Comparison of ENCODE assay signal across 32 cellular contexts in genomic region chr1:32474954-32475353, GRCh38. TPM values are rescaled to one million over a fixed set of nuclear protein-coding genes. Genes with fewer than 3 reads are reported as not detected.
A peak's percentile ranks its signal among the peaks of the same experiment; 100 is the strongest.
DNase-seq lines count a peak whose midpoint lies in the region; ATAC-seq and TF ChIP-seq lines count a peak whose summit lies in the region.
"Had no signal": no experiment of that assay in that cellular context is flagged by ENCODE, and none has a peak within 500 bp of the region (broad histone marks: within the 10 kb centered on the region; RNA-seq: fewer than 3 reads in every experiment).

No MANE protein-coding gene starts in this region.

- no peak for TF ChIP-seq CTCF in neural progenitor cell (IDR thresholded peaks at IDR 0.05)

- H3K4me3 ChIP-seq in neural progenitor cell = no peak overlapping the region
- no peak overlapping the region for H3K4me3 ChIP-seq in H7 (ENCODE audit: insufficient read depth, low read depth, low read length)
- H3K4me3 ChIP-seq: adrenal gland, GM12878, HAP-1, ovary, testis had no signal

- DNase-seq in DMS79 (lab: John Stamatoyannopoulos, UW) (peak; percentile 86), DMS79 treated with DMSO at 0.1 percent for 48 hours (lab: John Stamatoyannopoulos, UW) (no peak), DMS53 treated with DMSO at 0.1 percent for 48 hours (lab: John Stamatoyannopoulos, UW; ENCODE audit: unreplicated experiment) (peak; percentile 64), NCI-H345 treated with DMSO at 0.1 percent for 48 hours (lab: John Stamatoyannopoulos, UW; ENCODE audit: unreplicated experiment) (peak; percentile 55), neural progenitor cell (ENCODE audit: low spot score) (no peak), H7 (no peak)
- no peak for DNase-seq in activated naive CD4-positive, alpha-beta T cell treated with anti-CD3 and anti-CD28 coated beads, Interleukin-2, amount 50 U/mL, for 72 hours (ENCODE audit: low spot score in 2 of 2)
- DNase-seq: activated CD4-positive, alpha-beta memory T cell treated with anti-CD3 and anti-CD28 coated beads for 36 hours; activated CD4-positive, CD25-positive, alpha-beta regulatory T cell treated with anti-CD3 and anti-CD28 coated beads, Interleukin-2, amount 50 U/mL, for 72 hours; activated CD8-positive, alpha-beta memory T cell treated with anti-CD3 and anti-CD28 coated beads, Interleukin-2, amount 50 U/mL, for 4 hours; activated naive CD4-positive, alpha-beta T cell treated with Interleukin-2 at 50 U/mL for 16 hours; adrenal gland; erythroblast; glutamatergic neuron; Karpas-422; mammary epithelial cell; NCI-H1930; NK-92 treated with Interleukin-12 subunit alpha and Interleukin-12 subunit beta, amount 100 ng/mL, for 24 hours; ovary; SK-N-SH; small intestine; stimulated activated naive CD8-positive, alpha-beta T cell treated with anti-CD3 and anti-CD28 coated beads, Interleukin-15, Interleukin-2, amounts not matched to agents 100 U/mL and 50 U/mL, for 24 hours; T-helper 17 cell; testis had no signal

- H3K36me3 Mint-ChIP-seq in neural progenitor cell = no peaks in the 10 kb centered on the region
- H3K36me3 Mint-ChIP-seq in activated naive CD4-positive, alpha-beta T cell treated with anti-CD3 and anti-CD28 coated beads, Interleukin-2, amount 50 U/mL, for 72 hours = no peaks in the 10 kb centered on the region
- H3K36me3 Mint-ChIP-seq: activated CD4-positive, alpha-beta memory T cell treated with anti-CD3 and anti-CD28 coated beads for 36 hours; brain had no signal

- H2AFZ ChIP-seq in neural progenitor cell (replicated peaks) = no peak overlapping the region

- no peaks in the 10 kb centered on the region for H3K9me3 ChIP-seq in neural progenitor cell (ENCODE audit: low read depth)
- H3K9me3 ChIP-seq: adrenal gland, HAP-1, ovary, SK-N-SH, testis had no signal

- H3F3A ChIP-seq in neural progenitor cell (ENCODE audit: low read depth) = no peaks in the 10 kb centered on the region

- H3K4me1 Mint-ChIP-seq in neural progenitor cell = no peaks in the 10 kb centered on the region
- H3K4me1 Mint-ChIP-seq: brain, T-helper 17 cell had no signal

- no peaks in the 10 kb centered on the region for H4K20me1 ChIP-seq in neural progenitor cell (ENCODE audit: low read depth)

- no peak overlapping the region for H3K9ac ChIP-seq in neural progenitor cell
- H3K9ac ChIP-seq: SK-N-SH had no signal

- H3K9me3 Mint-ChIP-seq in neural progenitor cell = no peaks in the 10 kb centered on the region
- H3K9me3 Mint-ChIP-seq in activated naive CD4-positive, alpha-beta T cell treated with anti-CD3 and anti-CD28 coated beads, Interleukin-2, amount 50 U/mL, for 72 hours = no peaks in the 10 kb centered on the region
- H3K9me3 Mint-ChIP-seq: activated CD4-positive, alpha-beta memory T cell treated with anti-CD3 and anti-CD28 coated beads for 36 hours; activated T-helper 1 cell treated with anti-CD3 and anti-CD28 coated beads, Interleukin-12 subunit alpha, Interleukin-12 subunit beta, Interleukin-2, Interleukin-4 antibody, amounts not matched to agents 30 ng/mL and 10 ng/mL and 1 ng/mL, durations not matched to agents 14 hours and 24 hours and 36 hours; brain; dendritic cell treated with granulocyte-macrophage colony-stimulating factor and Interleukin-4, amounts not matched to agents 40 ng/mL and 50 ng/mL, for 4 days had no signal

- H3K4me2 ChIP-seq in neural progenitor cell = no peak overlapping the region
- H3K4me2 ChIP-seq: SK-N-SH had no signal

- H3K36me3 ChIP-seq in neural progenitor cell (no peaks in the 10 kb centered on the region), H7 (replicated peaks; ENCODE audit: control insufficient read depth, insufficient read depth, low read length) (peaks cover 2% of the 10 kb centered on the region)
- H3K36me3 ChIP-seq: adrenal gland, HAP-1, ovary had no signal

- H3K27ac Mint-ChIP-seq in neural progenitor cell = peak overlapping the region; percentile 27
- H3K27ac Mint-ChIP-seq in activated naive CD4-positive, alpha-beta T cell treated with anti-CD3 and anti-CD28 coated beads, Interleukin-2, amount 50 U/mL, for 72 hours = no peak overlapping the region
- H3K27ac Mint-ChIP-seq: activated CD4-positive, alpha-beta memory T cell treated with anti-CD3 and anti-CD28 coated beads for 36 hours; activated T-helper 1 cell treated with anti-CD3 and anti-CD28 coated beads, Interleukin-12 subunit alpha, Interleukin-12 subunit beta, Interleukin-2, Interleukin-4 antibody, amounts not matched to agents 30 ng/mL and 10 ng/mL and 1 ng/mL, durations not matched to agents 14 hours and 24 hours and 36 hours; brain; dendritic cell treated with granulocyte-macrophage colony-stimulating factor and Interleukin-4, amounts not matched to agents 40 ng/mL and 50 ng/mL, for 4 days; T-helper 17 cell had no signal

- H3K27me3 Mint-ChIP-seq in neural progenitor cell (ENCODE audit: insufficient read depth, low read depth) = peaks cover 4% of the 10 kb centered on the region

- no peaks in the 10 kb centered on the region for H3K27me3 ChIP-seq in neural progenitor cell
- no peaks in the 10 kb centered on the region for H3K27me3 ChIP-seq in H7 (ENCODE audit: control insufficient read depth, insufficient read depth, low read length)
- H3K27me3 ChIP-seq: adrenal gland, ovary, testis had no signal

- no peak for ATAC-seq in activated naive CD4-positive, alpha-beta T cell treated with anti-CD3 and anti-CD28 coated beads, Interleukin-2, amount 50 U/mL, for 72 hours
- ATAC-seq in HG03159 (IDR thresholded peaks at IDR 0.05; ENCODE audit: unreplicated experiment) = no peak
- ATAC-seq: GM12878; Right ventricle myocardium inferior; stimulated activated naive CD8-positive, alpha-beta T cell treated with anti-CD3 and anti-CD28 coated beads, Interleukin-15, Interleukin-2, amounts not matched to agents 100 U/mL and 50 U/mL, for 24 hours; T-helper 17 cell had no signal

- no peak overlapping the region for H3K4me3 Mint-ChIP-seq in neural progenitor cell
- H3K4me3 Mint-ChIP-seq: activated CD4-positive, alpha-beta memory T cell treated with anti-CD3 and anti-CD28 coated beads for 36 hours; activated T-helper 1 cell treated with anti-CD3 and anti-CD28 coated beads, Interleukin-12 subunit alpha, Interleukin-12 subunit beta, Interleukin-2, Interleukin-4 antibody, amounts not matched to agents 30 ng/mL and 10 ng/mL and 1 ng/mL, durations not matched to agents 14 hours and 24 hours and 36 hours; brain; dendritic cell treated with granulocyte-macrophage colony-stimulating factor and Interleukin-4, amounts not matched to agents 40 ng/mL and 50 ng/mL, for 4 days; T-helper 17 cell had no signal

- no peaks in the 10 kb centered on the region for H3K4me1 ChIP-seq in neural progenitor cell
- H3K4me1 ChIP-seq: adrenal gland, HAP-1, testis had no signal

- H3K79me2 ChIP-seq in neural progenitor cell (ENCODE audit: low read depth) = no peaks in the 10 kb centered on the region

- H3K27ac ChIP-seq in neural progenitor cell = no peak overlapping the region
- H3K27ac ChIP-seq: adrenal gland, C4-2B, ovary, testis had no signal

RNA-seq across cellular contexts. Expression of gene ZBTB8B, which starts 10.1 kb away (rescaled TPM):
- total RNA-seq in neural progenitor cell (ENCODE audit: low replicate concordance) = 4.2 and 5.6 TPM in 2 replicates
- 1.4 and 2.4 TPM in 2 replicates for total RNA-seq in H7 (2014; rRNA removed; shearing (Covaris generic))
- not detected for total RNA-seq in activated naive CD4-positive, alpha-beta T cell treated with anti-CD3 and anti-CD28 coated beads, Interleukin-2, amount 50 U/mL, for 72 hours
- total RNA-seq: activated CD4-positive, alpha-beta memory T cell treated with anti-CD3 and anti-CD28 coated beads for 36 hours; activated T-helper 1 cell treated with anti-CD3 and anti-CD28 coated beads, Interleukin-12 subunit alpha, Interleukin-12 subunit beta, Interleukin-2, Interleukin-4 antibody, amounts not matched to agents 30 ng/mL and 10 ng/mL and 1 ng/mL, durations not matched to agents 14 hours and 24 hours and 36 hours; Right ventricle myocardium inferior; T-helper 17 cell had no signal

Comparison
In these comparisons a context has a peak if more than half of its experiments do, and no peak if none do; other contexts are left out.
1. DNase-seq: peak in DMS79 (single experiment), DMS53 treated with DMSO at 0.1 percent for 48 hours (single experiment) and NCI-H345 treated with DMSO at 0.1 percent for 48 hours (single experiment); none in DMS79 treated with DMSO at 0.1 percent for 48 hours (single experiment), neural progenitor cell (single experiment), H7 (single experiment) and activated naive CD4-positive, alpha-beta T cell treated with anti-CD3 and anti-CD28 coated beads, Interleukin-2, amount 50 U/mL, for 72 hours (0 of 2).